In the genomic region with DNA sequence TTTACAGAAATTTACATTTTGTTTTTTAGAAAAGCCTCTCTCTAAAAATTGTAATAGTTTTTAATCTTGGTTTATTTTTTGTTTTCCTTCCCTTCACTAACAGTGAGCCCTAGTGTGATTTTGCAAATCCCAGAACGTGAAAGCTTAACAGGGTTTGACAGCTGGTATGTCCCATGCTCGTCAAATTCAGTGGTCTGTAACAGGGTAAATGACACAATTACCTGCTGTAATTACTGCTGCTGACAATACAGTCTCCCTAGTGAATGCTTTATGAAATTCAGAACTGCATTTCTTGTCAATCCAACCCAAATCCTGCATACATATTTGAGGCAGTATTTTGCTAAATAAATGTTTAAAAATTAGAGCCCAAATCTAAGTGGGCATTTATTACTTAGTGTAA, we compare ENCODE assay signal across 16 cellular contexts.
"Had no signal": no experiment of that assay in that cellular context is flagged by ENCODE, and none has a peak within 500 bp of the region (broad histone marks: within the 10 kb centered on the region; RNA-seq: fewer than 3 reads in every experiment).

No MANE protein-coding gene starts in this region.

- DNase-seq: activated CD4-positive, alpha-beta T cell treated with anti-CD3 and anti-CD28 coated beads for 36 hours; activated CD8-positive, alpha-beta memory T cell treated with anti-CD3 and anti-CD28 coated beads, Interleukin-2, amount 50 U/mL, for 4 hours; activated CD8-positive, alpha-beta T cell treated with anti-CD3 and anti-CD28 coated beads for 36 hours; activated naive CD8-positive, alpha-beta T cell treated with anti-CD3 and anti-CD28 coated beads, Interleukin-2, amount 10 ng/mL, durations not matched to agents 7 days and 5 days; activated T-cell treated with anti-CD3 and anti-CD28 coated beads, Interleukin-2, amount 50 U/mL, for 72 hours; anterior cingulate cortex; dermis blood vessel endothelial cell; endodermal cell; midbrain; tibial artery; uterus; WERI-Rb-1 had no signal

- H3K27ac Mint-ChIP-seq: activated CD4-positive, alpha-beta T cell treated with anti-CD3 and anti-CD28 coated beads for 36 hours; activated CD8-positive, alpha-beta T cell treated with anti-CD3 and anti-CD28 coated beads for 36 hours; activated naive CD8-positive, alpha-beta T cell treated with anti-CD3 and anti-CD28 coated beads, Interleukin-2, amount 10 ng/mL, durations not matched to agents 7 days and 5 days; activated T-cell treated with anti-CD3 and anti-CD28 coated beads, Interleukin-2, amount 50 U/mL, for 72 hours; endodermal cell had no signal

- H3K4me1 ChIP-seq: breast epithelium, parathyroid adenoma, tibial artery, uterus had no signal

- H3K27me3 Mint-ChIP-seq: activated CD4-positive, alpha-beta T cell treated with anti-CD3 and anti-CD28 coated beads for 36 hours; activated CD8-positive, alpha-beta T cell treated with anti-CD3 and anti-CD28 coated beads for 36 hours; activated naive CD8-positive, alpha-beta T cell treated with anti-CD3 and anti-CD28 coated beads, Interleukin-2, amount 10 ng/mL, durations not matched to agents 7 days and 5 days had no signal

- H3K9me3 ChIP-seq: breast epithelium, tibial artery, uterus had no signal

- H3K4me3 ChIP-seq: breast epithelium, lung, skin epidermis, tibial artery, uterus had no signal

- H3K4me1 Mint-ChIP-seq: endodermal cell had no signal

- H3K27ac ChIP-seq: breast epithelium, parathyroid adenoma, skin epidermis, tibial artery, uterus, WERI-Rb-1 had no signal

- H3K9me3 Mint-ChIP-seq: activated CD8-positive, alpha-beta T cell treated with anti-CD3 and anti-CD28 coated beads for 36 hours; activated naive CD8-positive, alpha-beta T cell treated with anti-CD3 and anti-CD28 coated beads, Interleukin-2, amount 10 ng/mL, durations not matched to agents 7 days and 5 days; activated T-cell treated with anti-CD3 and anti-CD28 coated beads, Interleukin-2, amount 50 U/mL, for 72 hours; endodermal cell had no signal

- ATAC-seq: activated CD4-positive, alpha-beta T cell treated with anti-CD3 and anti-CD28 coated beads for 36 hours; activated CD8-positive, alpha-beta T cell treated with anti-CD3 and anti-CD28 coated beads for 36 hours; activated T-cell treated with anti-CD3 and anti-CD28 coated beads, Interleukin-2, amount 50 U/mL, for 72 hours had no signal

- H3K79me2 ChIP-seq: parathyroid adenoma had no signal

- H3K36me3 ChIP-seq: breast epithelium, tibial artery, uterus, WERI-Rb-1 had no signal

- H3K4me3 Mint-ChIP-seq: activated CD4-positive, alpha-beta T cell treated with anti-CD3 and anti-CD28 coated beads for 36 hours; activated CD8-positive, alpha-beta T cell treated with anti-CD3 and anti-CD28 coated beads for 36 hours; activated naive CD8-positive, alpha-beta T cell treated with anti-CD3 and anti-CD28 coated beads, Interleukin-2, amount 10 ng/mL, durations not matched to agents 7 days and 5 days; activated T-cell treated with anti-CD3 and anti-CD28 coated beads, Interleukin-2, amount 50 U/mL, for 72 hours; endodermal cell had no signal

- H2AFZ ChIP-seq: parathyroid adenoma had no signal
